In the genomic region with DNA sequence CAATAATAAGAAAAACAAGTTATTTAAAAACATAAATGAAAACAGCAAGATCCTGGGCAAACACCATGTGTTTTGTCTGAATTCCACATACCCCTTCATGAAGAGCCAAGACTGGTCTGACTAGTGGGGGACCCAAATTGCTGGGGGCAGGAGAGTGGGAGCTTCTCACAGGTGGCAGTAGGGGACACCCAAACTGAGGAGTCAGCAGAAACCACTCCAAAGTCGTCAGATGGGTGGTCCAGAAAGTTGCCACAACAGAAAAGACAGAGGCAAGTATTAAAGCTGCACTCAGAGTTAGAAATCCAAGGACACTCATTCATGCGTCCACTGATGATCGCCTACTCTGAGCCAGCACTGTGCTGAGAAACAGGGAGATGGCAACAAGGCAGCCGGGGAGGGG, we compare ENCODE assay signal across 2 cellular contexts.
TF ChIP-seq lines count a peak whose summit lies in the region.

No MANE protein-coding gene starts in this region.

TF ChIP-seq in A549, 52 proteins besides CTCF, POLR2A, EP300 and RAD21:
- TF ChIP-seq MAFK (IDR thresholded peaks at IDR 0.05; ENCODE audit: partially characterized antibody) (peak; percentile 73), NPAS2 (CRISPR knock-in tag; IDR thresholded peaks at IDR 0.05; ENCODE audit: borderline replicate concordance) (no peak)

TF ChIP-seq in IMR-90, 13 proteins besides CTCF, POLR2A, EP300 and RAD21:
- TF ChIP-seq CHD1 (IDR thresholded peaks at IDR 0.05; ENCODE audit: low read depth, low read length), result no peak
- TF ChIP-seq MXI1 (IDR thresholded peaks at IDR 0.05; ENCODE audit: borderline replicate concordance, low read depth, low read length), result no peak
- TF ChIP-seq RCOR1 (IDR thresholded peaks at IDR 0.05; ENCODE audit: insufficient replicate concordance, low read length), result no peak
- TF ChIP-seq FOS (IDR thresholded peaks at IDR 0.05; ENCODE audit: low read depth, low read length), result no peak
- no peak for TF ChIP-seq NFE2L2 (IDR thresholded peaks at IDR 0.05; ENCODE audit: low read depth, low read length)
- TF ChIP-seq MAFK (IDR thresholded peaks at IDR 0.05; ENCODE audit: low read depth, low read length), result no peak
- TF ChIP-seq BHLHE40 (IDR thresholded peaks at IDR 0.05; ENCODE audit: low read depth, low read length), result no peak
- no peak for TF ChIP-seq CEBPB (IDR thresholded peaks at IDR 0.05; ENCODE audit: low read depth, low read length)
- TF ChIP-seq USF2 (IDR thresholded peaks at IDR 0.05; ENCODE audit: low read depth, low read length), result no peak
- TF ChIP-seq MAZ (IDR thresholded peaks at IDR 0.05; ENCODE audit: borderline replicate concordance, low read depth, low read length), result no peak
- no peak for TF ChIP-seq ELK1 (IDR thresholded peaks at IDR 0.05; ENCODE audit: borderline replicate concordance, low read depth, low read length)
- no peak for TF ChIP-seq SMC3 (IDR thresholded peaks at IDR 0.05; ENCODE audit: low read depth, low read length)
- no peak for TF ChIP-seq RFX5 (IDR thresholded peaks at IDR 0.05; ENCODE audit: low read depth, low read length)
